ENCODE assay signal across 11 cellular contexts in the genomic region with DNA sequence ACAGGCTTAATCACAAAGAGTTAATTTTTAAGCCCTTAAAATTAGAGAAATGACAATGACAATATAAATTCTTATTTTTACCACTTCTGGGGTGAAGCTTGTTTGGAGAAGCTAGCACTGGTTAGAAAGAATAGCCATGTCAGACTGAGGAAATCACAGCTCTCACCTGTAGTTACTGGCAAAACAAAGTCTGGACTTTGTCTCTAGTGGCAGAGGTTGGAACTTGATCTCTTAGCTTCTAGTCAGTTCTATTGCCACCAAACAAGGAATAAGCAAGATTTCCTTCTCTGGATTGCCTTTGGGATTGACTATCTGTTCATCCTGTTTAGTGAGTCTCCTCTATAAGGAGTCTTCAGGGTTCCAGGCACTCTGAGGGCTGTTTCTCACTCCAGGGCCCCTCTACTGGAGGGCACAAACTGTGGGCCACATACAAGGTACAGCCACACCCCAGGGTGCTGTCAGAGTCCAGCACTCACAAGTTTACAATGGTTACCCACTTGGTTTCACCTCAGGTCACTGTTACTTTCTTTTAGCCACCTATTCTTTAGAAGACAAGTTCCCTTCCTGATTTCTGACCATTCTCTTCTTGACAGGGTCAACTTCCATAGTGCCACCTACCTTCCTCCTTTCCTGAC.
DNase-seq lines count a peak whose midpoint lies in the region; TF ChIP-seq lines count a peak whose summit lies in the region.
"Had no signal": no experiment of that assay in that cellular context is flagged by ENCODE, and none has a peak within 500 bp of the region (broad histone marks: within the 10 kb centered on the region; RNA-seq: fewer than 3 reads in every experiment).

No MANE protein-coding gene starts in this region.

- H3K4me1 ChIP-seq in adipocyte (ENCODE audit: control insufficient read depth, insufficient read depth, low read length) = peaks cover 66% of the 10 kb centered on the region
- peaks cover 39% of the 10 kb centered on the region for H3K4me1 ChIP-seq in skeletal muscle satellite cell (ENCODE audit: control insufficient read depth, insufficient read depth, low read length)
- peaks cover 19% of the 10 kb centered on the region for H3K4me1 ChIP-seq in HAP-1
- H3K4me1 ChIP-seq in ovary (ENCODE audit: insufficient read depth) = no peaks in the 10 kb centered on the region

- H3K27ac Mint-ChIP-seq in glutamatergic neuron (ENCODE audit: unreplicated experiment) = no peak overlapping the region
- no peak overlapping the region for H3K27ac Mint-ChIP-seq in activated T-helper 2 cell treated with anti-CD3 and anti-CD28 coated beads, Interferon-gamma antibody, Interleukin-2, Interleukin-4, amounts not matched to agents 10 μg/mL and 5 μg/mL and 100 μg/mL, durations not matched to agents 14 hours and 24 hours and 36 hours
- H3K27ac Mint-ChIP-seq: activated CD4-positive, alpha-beta memory T cell treated with anti-CD3 and anti-CD28 coated beads for 36 hours; activated naive CD8-positive, alpha-beta T cell treated with anti-CD3 and anti-CD28 coated beads, Interleukin-2, amount 10 ng/mL, durations not matched to agents 7 days and 5 days had no signal

- H3K36me3 Mint-ChIP-seq in glutamatergic neuron (ENCODE audit: unreplicated experiment) = no peaks in the 10 kb centered on the region
- H3K36me3 Mint-ChIP-seq in activated T-helper 2 cell treated with anti-CD3 and anti-CD28 coated beads, Interferon-gamma antibody, Interleukin-2, Interleukin-4, amounts not matched to agents 10 μg/mL and 5 μg/mL and 100 μg/mL, durations not matched to agents 14 hours and 24 hours and 36 hours (ENCODE audit: low read depth) = no peaks in the 10 kb centered on the region
- H3K36me3 Mint-ChIP-seq: activated CD4-positive, alpha-beta memory T cell treated with anti-CD3 and anti-CD28 coated beads for 36 hours; activated naive CD8-positive, alpha-beta T cell treated with anti-CD3 and anti-CD28 coated beads, Interleukin-2, amount 10 ng/mL, durations not matched to agents 7 days and 5 days had no signal

- TF ChIP-seq EP300 in ovary (IDR thresholded peaks at IDR 0.05) = no peak

- H3K4me3 Mint-ChIP-seq in glutamatergic neuron (ENCODE audit: unreplicated experiment) = no peak overlapping the region
- no peak overlapping the region for H3K4me3 Mint-ChIP-seq in activated T-helper 2 cell treated with anti-CD3 and anti-CD28 coated beads, Interferon-gamma antibody, Interleukin-2, Interleukin-4, amounts not matched to agents 10 μg/mL and 5 μg/mL and 100 μg/mL, durations not matched to agents 14 hours and 24 hours and 36 hours (ENCODE audit: low read depth)
- H3K4me3 Mint-ChIP-seq: activated CD4-positive, alpha-beta memory T cell treated with anti-CD3 and anti-CD28 coated beads for 36 hours; activated naive CD8-positive, alpha-beta T cell treated with anti-CD3 and anti-CD28 coated beads, Interleukin-2, amount 10 ng/mL, durations not matched to agents 7 days and 5 days had no signal

- TF ChIP-seq CTCF in GM12873 (IDR thresholded peaks at IDR 0.05; ENCODE audit: insufficient read depth, low read depth, low read length, missing control alignments) (peak; percentile 42), glutamatergic neuron (IDR thresholded peaks at IDR 0.05; ENCODE audit: partially characterized antibody, unreplicated experiment) (peak; percentile 27), ovary (IDR thresholded peaks at IDR 0.05) (no peak)

- no peaks in the 10 kb centered on the region for H3K9me3 ChIP-seq in adipocyte (ENCODE audit: control insufficient read depth, low read length)
- H3K9me3 ChIP-seq in skeletal muscle satellite cell (replicated peaks; ENCODE audit: low read length) = no peaks in the 10 kb centered on the region
- no peaks in the 10 kb centered on the region for H3K9me3 ChIP-seq in HAP-1
- H3K9me3 ChIP-seq in ovary = no peaks in the 10 kb centered on the region

- TF ChIP-seq POLR2A in ovary (IDR thresholded peaks at IDR 0.05) = no peak

- H3K9ac ChIP-seq in adipocyte (ENCODE audit: low read length) = peak overlapping the region; percentile 81
- peak overlapping the region; percentile 38 for H3K9ac ChIP-seq in skeletal muscle satellite cell (ENCODE audit: low read depth, low read length)

- peaks cover 4% of the 10 kb centered on the region for H3K9me3 Mint-ChIP-seq in glutamatergic neuron (ENCODE audit: unreplicated experiment)
- H3K9me3 Mint-ChIP-seq in activated T-helper 2 cell treated with anti-CD3 and anti-CD28 coated beads, Interferon-gamma antibody, Interleukin-2, Interleukin-4, amounts not matched to agents 10 μg/mL and 5 μg/mL and 100 μg/mL, durations not matched to agents 14 hours and 24 hours and 36 hours = no peaks in the 10 kb centered on the region
- H3K9me3 Mint-ChIP-seq: activated CD4-positive, alpha-beta memory T cell treated with anti-CD3 and anti-CD28 coated beads for 36 hours; activated naive CD8-positive, alpha-beta T cell treated with anti-CD3 and anti-CD28 coated beads, Interleukin-2, amount 10 ng/mL, durations not matched to agents 7 days and 5 days had no signal

- DNase-seq in adipocyte (ENCODE audit: low read depth) (no peak), glutamatergic neuron (no peak), HAP-1 (ENCODE audit: low spot score in 2 of 2) (no peak), T-helper 9 cell (no peak), ovary (no peak)
- no peak for DNase-seq in activated T-helper 2 cell treated with anti-CD3 and anti-CD28 coated beads, Interferon-gamma antibody, Interleukin-2, Interleukin-4, amounts not matched to agents 10 μg/mL and 5 μg/mL and 100 μg/mL, durations not matched to agents 14 hours and 24 hours and 36 hours (ENCODE audit: low spot score)
- DNase-seq: activated CD4-positive, alpha-beta memory T cell treated with anti-CD3 and anti-CD28 coated beads for 36 hours; activated naive CD8-positive, alpha-beta T cell treated with anti-CD3 and anti-CD28 coated beads, Interleukin-2, amount 10 ng/mL, durations not matched to agents 7 days and 5 days; left cardiac atrium had no signal

- peak overlapping the region; percentile 46 for H3K4me3 ChIP-seq in adipocyte (ENCODE audit: low read length)
- H3K4me3 ChIP-seq in skeletal muscle satellite cell (ENCODE audit: low read length) = no peak overlapping the region
- H3K4me3 ChIP-seq in HAP-1 = no peak overlapping the region
- no peak overlapping the region for H3K4me3 ChIP-seq in ovary

- in situ Hi-C loops in HAP-1 (cut with MboI; ENCODE audit: low sequenced_read_pairs) = loop anchor here (25.0 kb wide), 1 partner anchor 433 kb away; the partner anchor contains the start of gene THBS1

- no peaks in the 10 kb centered on the region for H3K27me3 Mint-ChIP-seq in glutamatergic neuron (ENCODE audit: unreplicated experiment)
- peaks cover 19% of the 10 kb centered on the region for H3K27me3 Mint-ChIP-seq in activated T-helper 2 cell treated with anti-CD3 and anti-CD28 coated beads, Interferon-gamma antibody, Interleukin-2, Interleukin-4, amounts not matched to agents 10 μg/mL and 5 μg/mL and 100 μg/mL, durations not matched to agents 14 hours and 24 hours and 36 hours (ENCODE audit: low read depth)

- H3K36me3 ChIP-seq in adipocyte (ENCODE audit: control insufficient read depth, insufficient read depth, low read length, severe bottlenecking) (no peaks in the 10 kb centered on the region), skeletal muscle satellite cell (ENCODE audit: insufficient read depth, low read length) (no peaks in the 10 kb centered on the region), HAP-1 (replicated peaks) (no peaks in the 10 kb centered on the region), ovary (no peaks in the 10 kb centered on the region)

- H3K27ac ChIP-seq in ovary = no peak overlapping the region

- peaks cover 38% of the 10 kb centered on the region for H3K4me1 Mint-ChIP-seq in glutamatergic neuron (ENCODE audit: low read depth, unreplicated experiment)
- H3K4me1 Mint-ChIP-seq in activated T-helper 2 cell treated with anti-CD3 and anti-CD28 coated beads, Interferon-gamma antibody, Interleukin-2, Interleukin-4, amounts not matched to agents 10 μg/mL and 5 μg/mL and 100 μg/mL, durations not matched to agents 14 hours and 24 hours and 36 hours (ENCODE audit: low read depth) = no peaks in the 10 kb centered on the region
- H3K4me1 Mint-ChIP-seq: activated naive CD8-positive, alpha-beta T cell treated with anti-CD3 and anti-CD28 coated beads, Interleukin-2, amount 10 ng/mL, durations not matched to agents 7 days and 5 days had no signal

- H3K27me3 ChIP-seq in adipocyte (replicated peaks; ENCODE audit: control insufficient read depth, insufficient read depth, low read length) = no peaks in the 10 kb centered on the region
- no peaks in the 10 kb centered on the region for H3K27me3 ChIP-seq in skeletal muscle satellite cell (ENCODE audit: control insufficient read depth, insufficient read depth, low read length)
- H3K27me3 ChIP-seq in HAP-1 (ENCODE audit: low read depth) = no peaks in the 10 kb centered on the region
- H3K27me3 ChIP-seq in ovary = no peaks in the 10 kb centered on the region

- intact Hi-C loops in activated T-helper 2 cell treated with anti-CD3 and anti-CD28 coated beads, Interferon-gamma antibody, Interleukin-2, Interleukin-4, amounts not matched to agents 10 μg/mL and 5 μg/mL and 100 μg/mL, durations not matched to agents 14 hours and 24 hours and 36 hours (cut with micrococcal nuclease) = no loop called here
- intact Hi-C loops in ovary (cut with DNase I) = no loop called here

- H3K4me2 ChIP-seq in skeletal muscle satellite cell (ENCODE audit: low read length) = no peak overlapping the region

Comparison
In these comparisons a context has a peak if more than half of its experiments do, and no peak if none do; other contexts are left out.
1. CTCF ChIP-seq: peak in GM12873 (single experiment) and glutamatergic neuron (single experiment); none in ovary (0 of 3).